In genomic region chr1:27356628-27357280, GRCh38 we compare ENCODE assay signal across 9 cellular contexts. TPM values are rescaled to one million over a fixed set of nuclear protein-coding genes. Genes with fewer than 3 reads are reported as not detected.
A peak's percentile ranks its signal among the peaks of the same experiment; 100 is the strongest.
DNase-seq lines count a peak whose midpoint lies in the region; ATAC-seq, FAIRE-seq and TF ChIP-seq lines count a peak whose summit lies in the region.
"Had no signal": no experiment of that assay in that cellular context is flagged by ENCODE, and none has a peak within 500 bp of the region (broad histone marks: within the 10 kb centered on the region; RNA-seq: fewer than 3 reads in every experiment).

No MANE protein-coding gene starts in this region.

- H3K79me2 ChIP-seq in K562 (ENCODE audit: control insufficient read depth, insufficient read depth, low read length) = no peaks in the 10 kb centered on the region

- TF ChIP-seq CTCF in Peyer's patch (IDR thresholded peaks at IDR 0.05) (peak in 2 of 6 experiments; percentile 22 to 28), K562 (IDR thresholded peaks at IDR 0.05 in 2 of 3, conservative IDR thresholded peaks at IDR 0.05 in 1 of 3; ENCODE audit: insufficient read depth in 2 of 3, low read depth in 1 of 3, low read length in 3 of 3) (peak in 2 of 3 experiments; percentile 25 to 33; a peak in 4 of 6 replicates), pancreas (IDR thresholded peaks at IDR 0.05) (no peak), sigmoid colon (IDR thresholded peaks at IDR 0.05) (no peak)

- peak overlapping the region; percentile 47 for H3K27ac ChIP-seq in CD8-positive, alpha-beta memory T cell (ENCODE audit: low read depth, low read length)
- H3K27ac ChIP-seq in Peyer's patch = peak overlapping the region; percentile 6 to 69 (median 36)
- no peak overlapping the region for H3K27ac ChIP-seq in K562 (ENCODE audit: extremely low read depth, low read depth, low read length)
- no peak overlapping the region for H3K27ac ChIP-seq in pancreas
- no peak overlapping the region for H3K27ac ChIP-seq in sigmoid colon

- no peak overlapping the region for H3K4me2 ChIP-seq in K562 (ENCODE audit: insufficient read depth, low read length)

- FAIRE-seq in K562 (lab: Jason Lieb, UNC) (no peak), pancreas (lab: Jason Lieb, UNC) (no peak)

- H2AFZ ChIP-seq in K562 (ENCODE audit: low read depth, low read length) = peak overlapping the region; percentile 87

- CTCF ChIA-PET in CD8-positive, alpha-beta memory T cell (lab: Charles Lee) = interaction anchor here (0.6 to 8.0 kb wide), 24 partner anchors 8 to 369 kb away, joined by 3 to 115 read pairs (median 4); partner anchors contain the start of genes CD164L2, FAM76A, FCN3 and MAP3K6
- CTCF ChIA-PET in K562 (lab: Yijun Ruan, JAX; ENCODE audit: low intra/inter-chr PET ratio) = interaction anchor here (1.0 to 1.7 kb wide), 4 partner anchors 32 to 250 kb away, joined by 4 to 5 read pairs (median 4); no protein-coding TSS in a partner anchor

- H4K20me1 ChIP-seq in K562 (replicated peaks; ENCODE audit: control insufficient read depth, insufficient read depth, low read length) = 0 out of 2 replicates have a peak, but pooled peaks cover 10% of the 10 kb centered on the region

- no peak for TF ChIP-seq RAD21 in K562 (CRISPR knock-in tag; conservative IDR thresholded peaks at IDR 0.05 in 1 of 2, IDR thresholded peaks at IDR 0.05 in 1 of 2)

- peaks cover 0 to 3% of the 10 kb centered on the region in 2 donors for H3K27me3 Mint-ChIP-seq in CD8-positive, alpha-beta memory T cell

- intact Hi-C loops in K562 (cut with micrococcal nuclease) = loop anchor here (5.0 kb wide), 2 partner anchors 36 to 54 kb away; partner anchors contain the start of gene GPR3
- intact Hi-C loops in pancreas (cut with DNase I) = loop anchor here in 1 of 3 donors (5.0 kb wide), 1 partner anchor 36 kb away; the partner anchor contains the start of gene GPR3
- intact Hi-C loops in sigmoid colon (cut with DNase I) = loop anchor here (2.0 to 5.0 kb wide), 3 partner anchors 32 to 54 kb away; partner anchors contain the start of gene TMEM222
- intact Hi-C loops in posterior vena cava (cut with DNase I) = loop anchor here in 1 of 2 donors (5.0 kb wide), 1 partner anchor 36 kb away; the partner anchor contains the start of gene GPR3

- peaks cover 0 to 13% (median 1%) of the 10 kb centered on the region in 3 donors for H3K36me3 Mint-ChIP-seq in CD8-positive, alpha-beta memory T cell

- no peaks in the 10 kb centered on the region for H3K9me3 ChIP-seq in CD8-positive, alpha-beta memory T cell (ENCODE audit: low read length)
- no peaks in the 10 kb centered on the region for H3K9me3 ChIP-seq in Peyer's patch
- H3K9me3 ChIP-seq in K562 (replicated peaks; ENCODE audit: control insufficient read depth, insufficient read depth, low read depth, low read length) = no peaks in the 10 kb centered on the region
- no peaks in the 10 kb centered on the region for H3K9me3 ChIP-seq in pancreas
- H3K9me3 ChIP-seq in sigmoid colon = no peaks in the 10 kb centered on the region

- in situ Hi-C loops in K562 (cut with MboI) = no loop called here

- peak overlapping the region; percentile 70 to 89 (median 81) for H3K4me3 Mint-ChIP-seq in CD8-positive, alpha-beta memory T cell

- POLR2A ChIA-PET in CD8-positive, alpha-beta memory T cell (lab: Charles Lee) = interaction anchor here (0.9 to 2.6 kb wide), 7 partner anchors 9 to 134 kb away, joined by 3 to 25 read pairs (median 5); partner anchors contain the start of genes MAP3K6, SYTL1 and WASF2
- POLR2A ChIA-PET in K562 (lab: Yijun Ruan, JAX) = interaction anchor here (0.6 to 1.5 kb wide), 7 partner anchors 9 to 1770 kb away, joined by 3 to 9 read pairs (median 3); partner anchors contain the start of gene MAP3K6

- TF ChIP-seq POLR2A in Peyer's patch (IDR thresholded peaks at IDR 0.05) = no peak
- TF ChIP-seq POLR2A in K562 (conservative IDR thresholded peaks at IDR 0.05) = no peak
- no peak for TF ChIP-seq POLR2A in sigmoid colon (IDR thresholded peaks at IDR 0.05)

- no TSS peak for BruUV-seq in K562 (replicated peaks; lab: Mats Ljungman, UMichigan)

- ATAC-seq in K562 (peak; percentile 40), pancreas (peak; percentile 28 to 49 (median 38)), HG03469 (IDR thresholded peaks at IDR 0.05; ENCODE audit: unreplicated experiment) (no peak)

- peak overlapping the region; percentile 74 to 94 (median 81) for H3K27ac Mint-ChIP-seq in CD8-positive, alpha-beta memory T cell

- no peaks in the 10 kb centered on the region for H3K27me3 ChIP-seq in CD8-positive, alpha-beta memory T cell (ENCODE audit: insufficient read depth, low read length, poor library complexity, severe bottlenecking)
- H3K27me3 ChIP-seq in Peyer's patch (no peaks in the 10 kb centered on the region), K562 (ENCODE audit: control insufficient read depth in 2 of 2, insufficient read depth in 2 of 2, low read length in 2 of 2) (no peaks in the 10 kb centered on the region), pancreas (no peaks in the 10 kb centered on the region), sigmoid colon (no peaks in the 10 kb centered on the region)

- peak in 4 of 5 donors; percentile 32 to 79 (median 46) for DNase-seq in CD8-positive, alpha-beta memory T cell
- DNase-seq in Peyer's patch (peak in 2 of 3 donors; percentile 80 to 86), K562 (ENCODE audit: extremely low read depth in 1 of 4, low spot score in 3 of 4) (peak in 2 of 4 experiments; percentile 48 to 55), pancreas (peak in 5 of 6 donors; percentile 39 to 86 (median 62)), iPS-NIHi11 (ENCODE audit: low spot score) (no peak), sigmoid colon (no peak), posterior vena cava (ENCODE audit: low spot score) (no peak)
- DNase-seq: mammary epithelial cell had no signal

- H3K36me3 ChIP-seq in CD8-positive, alpha-beta memory T cell (ENCODE audit: insufficient read depth, low read length) = no peaks in the 10 kb centered on the region
- H3K36me3 ChIP-seq in Peyer's patch = peaks cover 0 to 20% (median 0%) of the 10 kb centered on the region in 3 donors
- H3K36me3 ChIP-seq in K562 (ENCODE audit: control insufficient read depth, insufficient read depth, low read length) = peaks cover 12% of the 10 kb centered on the region; the same call in 2 of the 3 replicates
- no peaks in the 10 kb centered on the region for H3K36me3 ChIP-seq in pancreas
- H3K36me3 ChIP-seq in sigmoid colon = peaks cover 12 to 73% (median 41%) of the 10 kb centered on the region in 4 donors

- H3K4me3 ChIP-seq in CD8-positive, alpha-beta memory T cell (ENCODE audit: low read length) = peak overlapping the region; percentile 91
- H3K4me3 ChIP-seq in Peyer's patch = peak overlapping the region; percentile 29 to 50 (median 47)
- H3K4me3 ChIP-seq in K562 = no peak overlapping the region
- peak overlapping the region in 2 of 4 donors; percentile 38 for H3K4me3 ChIP-seq in pancreas
- peak overlapping the region in 1 of 4 donors; percentile 29 for H3K4me3 ChIP-seq in sigmoid colon

- H3K9ac ChIP-seq in K562 (ENCODE audit: insufficient read depth in 1 of 2, low read depth in 2 of 2, low read length in 2 of 2) = peak overlapping the region in 1 of 2 experiments; percentile 86; a peak in 2 of 4 replicates

- peaks cover 46% of the 10 kb centered on the region for H3K4me1 ChIP-seq in CD8-positive, alpha-beta memory T cell (ENCODE audit: insufficient read depth, low read length)
- peaks cover 3 to 27% (median 17%) of the 10 kb centered on the region in 4 donors for H3K4me1 ChIP-seq in Peyer's patch
- peaks cover 10 to 53% of the 10 kb centered on the region in 2 experiments for H3K4me1 ChIP-seq in K562 (replicated peaks in 1 of 2; ENCODE audit: control insufficient read depth in 2 of 2, insufficient read depth in 2 of 2, low read length in 2 of 2)
- H3K4me1 ChIP-seq in pancreas = peaks cover 0 to 4% (median 0%) of the 10 kb centered on the region in 3 donors
- H3K4me1 ChIP-seq in sigmoid colon = peaks cover 0 to 21% (median 17%) of the 10 kb centered on the region in 4 donors

- no peaks in the 10 kb centered on the region for H3K9me1 ChIP-seq in K562 (ENCODE audit: control insufficient read depth, insufficient read depth, low read length)

- no peaks in the 10 kb centered on the region for H3K9me3 Mint-ChIP-seq in CD8-positive, alpha-beta memory T cell

- peaks cover 41 to 57% (median 53%) of the 10 kb centered on the region in 3 donors for H3K4me1 Mint-ChIP-seq in CD8-positive, alpha-beta memory T cell

- WGBS in K562 (ENCODE audit: insufficient coverage, low coverage, missing lambda C conversion rate) = 76% methylated on average over 31 of the region's 37 CpGs
- WGBS in pancreas, 2 donors = 70 to 71% methylated on average over 37 of the region's 37 CpGs
- WGBS in sigmoid colon, 2 donors = 20 to 64% methylated on average over 37 of the region's 37 CpGs

- no peak for TF ChIP-seq EP300 in K562 (IDR thresholded peaks at IDR 0.05; ENCODE audit: low read length)
- no peak for TF ChIP-seq EP300 in sigmoid colon (IDR thresholded peaks at IDR 0.05)

RNA-seq across cellular contexts. Expression of gene MAP3K6, which starts 10.0 kb away (rescaled TPM):
- total RNA-seq in CD8-positive, alpha-beta memory T cell = 1 to 10 TPM; 6.9 to 7.1 TPM
- polyA plus RNA-seq in CD8-positive, alpha-beta memory T cell = 6.0 TPM
- total RNA-seq in Peyer's patch = 100 to 1,000 TPM in 1 of 4 donors, 10 to 100 TPM in 2, 1 to 10 TPM in 1; 6.3 to 124 (median 34.1) TPM
- 22.7 and 88.4 TPM in 2 replicates for total RNA-seq in K562 (2011; cell fraction: chromatin; rRNA removed; ENCODE audit: low replicate concordance)
- total RNA-seq in K562 (2011; cell fraction: nucleolus; rRNA removed) = 52.5 and 55.4 TPM in 2 replicates
- total RNA-seq in K562 (2011; cell fraction: nucleoplasm; rRNA removed) = 27.7 and 28.5 TPM in 2 replicates
- 10.1 and 14.7 TPM in 2 replicates for total RNA-seq in K562 (2014; rRNA removed)
- total RNA-seq in K562 (2014; rRNA removed; fragmentation: Illumina TruSeq; extraction: Trizol) = 5.0 and 6.2 TPM in 2 replicates
- 7.6 and 9.5 TPM in 2 replicates for total RNA-seq in K562 (2015; rRNA removed; fragmentation: Illumina TruSeq; extraction: Trizol)
- 18.1 and 21.9 TPM in 2 replicates for total RNA-seq in K562 (2021)
- 4.7 and 13.2 TPM in 2 replicates for polyA plus RNA-seq in K562 (2011; rRNA removed)
- 5.5 and 6.6 TPM in 2 replicates for polyA plus RNA-seq in K562 (2011; cell fraction: cytosol; rRNA removed)
- 101 and 102 TPM in 2 replicates for polyA plus RNA-seq in K562 (2011; cell fraction: nucleus; rRNA removed)
- polyA plus RNA-seq in K562 (2012) = 17.8 and 18.2 TPM in 2 replicates
- 7.0 and 9.0 TPM in 2 replicates for polyA plus RNA-seq in K562 (2014; fragmentation: Illumina TruSeq; extraction: Trizol)
- polyA plus RNA-seq in K562 (2014; fragmentation: Nextera tagmentation; extraction: Ambion mirVana) = 1 to 10 TPM in 1 of 2 experiments, under 1 TPM in 1; 0.99 to 1.5 TPM
- polyA plus RNA-seq in K562 (2014; rRNA removed) = 8.2 and 12.9 TPM in 2 replicates
- polyA minus RNA-seq in K562 (2011; rRNA and poly(A)+ RNA removed) = 3.1 and 4.9 TPM in 2 replicates
- 4.8 and 5.1 TPM in 2 replicates for polyA minus RNA-seq in K562 (2011; cell fraction: cytosol; rRNA and poly(A)+ RNA removed)
- 15.2 and 17.2 TPM in 2 replicates for polyA minus RNA-seq in K562 (2011; cell fraction: nucleus; rRNA and poly(A)+ RNA removed)
- total RNA-seq in pancreas = 10 to 100 TPM in 3 of 6 donors, 1 to 10 TPM in 3; 4.7 to 18.7 (median 9.8) TPM
- 10 to 100 TPM; 51.2 to 65.7 TPM for polyA plus RNA-seq in pancreas
- 10 to 100 TPM; 18.2 to 50.4 (median 26.8) TPM for total RNA-seq in sigmoid colon
- 10 to 100 TPM in 1 of 3 donors, 1 to 10 TPM in 2; 3.7 to 23.9 (median 9.0) TPM for polyA plus RNA-seq in sigmoid colon
- 10 to 100 TPM; 72.8 to 94.3 TPM for total RNA-seq in posterior vena cava

RNA-seq across cellular contexts. Expression of gene SYTL1, which starts 14.9 kb away (rescaled TPM):
- total RNA-seq in CD8-positive, alpha-beta memory T cell = 10 to 100 TPM; 21.9 to 24.2 TPM
- polyA plus RNA-seq in CD8-positive, alpha-beta memory T cell = 124 TPM
- total RNA-seq in Peyer's patch (10 to 100 TPM in 1 of 4 donors, 1 to 10 TPM in 3; 9.0 to 37.1 (median 9.5) TPM), K562 (2014; rRNA removed) (3.9 and 4.7 TPM in 2 replicates), K562 (2014; rRNA removed; fragmentation: Illumina TruSeq; extraction: Trizol) (0.55 and 0.57 TPM in 2 replicates), K562 (2015; rRNA removed; fragmentation: Illumina TruSeq; extraction: Trizol) (1.7 and 2.2 TPM in 2 replicates), K562 (2021) (6.0 and 9.3 TPM in 2 replicates), pancreas (100 to 1,000 TPM in 4 of 6 donors, 10 to 100 TPM in 2; 45.8 to 128 (median 104) TPM), sigmoid colon (1 to 10 TPM in 1 of 4 donors, under 1 TPM in 2, not detected in 1; 0.54 to 1.5 (median 0.55) TPM), posterior vena cava (1 to 10 TPM; 1.6 to 1.9 TPM)
- total RNA-seq in K562 (2011; cell fraction: chromatin; rRNA removed; ENCODE audit: low replicate concordance) = 18.4 and 69.1 TPM in 2 replicates
- total RNA-seq in K562 (2011; cell fraction: nucleolus; rRNA removed) = 29.5 and 45.5 TPM in 2 replicates
- total RNA-seq in K562 (2011; cell fraction: nucleoplasm; rRNA removed) = 21.0 and 26.5 TPM in 2 replicates
- polyA plus RNA-seq in K562 (2011; rRNA removed) (3.8 and 12.3 TPM in 2 replicates), K562 (2014; fragmentation: Illumina TruSeq; extraction: Trizol) (0.91 and 1.9 TPM in 2 replicates), K562 (2014; fragmentation: Nextera tagmentation; extraction: Ambion mirVana) (under 1 TPM; 0.04 to 0.27 TPM), K562 (2014; rRNA removed) (5.9 and 8.6 TPM in 2 replicates), pancreas (100 to 1,000 TPM; 207 to 254 TPM), sigmoid colon (10 to 100 TPM in 1 of 3 donors, 1 to 10 TPM in 2; 3.2 to 25.9 (median 9.0) TPM)
- 8.4 and 14.7 TPM in 2 replicates for polyA plus RNA-seq in K562 (2011; cell fraction: cytosol; rRNA removed)
- polyA plus RNA-seq in K562 (2011; cell fraction: nucleus; rRNA removed) = 114 and 120 TPM in 2 replicates
- 7.0 and 32.0 TPM in 2 replicates for polyA plus RNA-seq in K562 (2012)
- polyA minus RNA-seq in K562 (2011; rRNA and poly(A)+ RNA removed) = 3.0 and 6.4 TPM in 2 replicates
- polyA minus RNA-seq in K562 (2011; cell fraction: cytosol; rRNA and poly(A)+ RNA removed) = 4.6 and 14.3 TPM in 2 replicates
- polyA minus RNA-seq in K562 (2011; cell fraction: nucleus; rRNA and poly(A)+ RNA removed) = 14.7 and 18.1 TPM in 2 replicates

RNA-seq across cellular contexts. Expression of gene FCN3, which starts 17.9 kb away (rescaled TPM):
- total RNA-seq in CD8-positive, alpha-beta memory T cell = not detected
- not detected for polyA plus RNA-seq in CD8-positive, alpha-beta memory T cell
- not detected for total RNA-seq in Peyer's patch
- not detected in 2 replicates for total RNA-seq in K562 (2011; cell fraction: chromatin; rRNA removed; ENCODE audit: low replicate concordance)
- not detected in 2 replicates for total RNA-seq in K562 (2011; cell fraction: nucleolus; rRNA removed)
- total RNA-seq in K562 (2011; cell fraction: nucleoplasm; rRNA removed) = not detected in 2 replicates
- not detected in 2 replicates for total RNA-seq in K562 (2014; rRNA removed)
- total RNA-seq in K562 (2014; rRNA removed; fragmentation: Illumina TruSeq; extraction: Trizol) = not detected in 2 replicates
- total RNA-seq in K562 (2015; rRNA removed; fragmentation: Illumina TruSeq; extraction: Trizol) = not detected in 2 replicates
- total RNA-seq in K562 (2021) = 0.31 and 0.49 TPM in 2 replicates
- 0.15 TPM in 1 of 2 replicates, not detected in the other for polyA plus RNA-seq in K562 (2011; rRNA removed)
- 0.06 TPM in 1 of 2 replicates, not detected in the other for polyA plus RNA-seq in K562 (2011; cell fraction: cytosol; rRNA removed)
- polyA plus RNA-seq in K562 (2011; cell fraction: nucleus; rRNA removed) = 0.35 TPM in 1 of 2 replicates, not detected in the other
- 0.21 TPM in 1 of 2 replicates, not detected in the other for polyA plus RNA-seq in K562 (2012)
- not detected in 2 replicates for polyA plus RNA-seq in K562 (2014; fragmentation: Illumina TruSeq; extraction: Trizol)
- not detected for polyA plus RNA-seq in K562 (2014; fragmentation: Nextera tagmentation; extraction: Ambion mirVana)
- polyA plus RNA-seq in K562 (2014; rRNA removed) = not detected in 2 replicates
- not detected in 2 replicates for polyA minus RNA-seq in K562 (2011; rRNA and poly(A)+ RNA removed)
- polyA minus RNA-seq in K562 (2011; cell fraction: cytosol; rRNA and poly(A)+ RNA removed) = not detected in 2 replicates
- polyA minus RNA-seq in K562 (2011; cell fraction: nucleus; rRNA and poly(A)+ RNA removed) = not detected in 2 replicates
- 1 to 10 TPM in 5 of 6 donors, under 1 TPM in 1; 0.39 to 8.5 (median 2.2) TPM for total RNA-seq in pancreas
- 10 to 100 TPM; 16.9 to 19.7 TPM for polyA plus RNA-seq in pancreas
- 1 to 10 TPM in 3 of 4 donors, under 1 TPM in 1; 0.49 to 4.5 (median 1.8) TPM for total RNA-seq in sigmoid colon
- 1 to 10 TPM; 1.2 to 4.6 (median 4.1) TPM for polyA plus RNA-seq in sigmoid colon
- total RNA-seq in posterior vena cava = 10 to 100 TPM; 10.4 to 11.6 TPM
- total RNA-seq: mammary epithelial cell had no signal
- polyA plus RNA-seq: mammary epithelial cell had no signal

RNA-seq across cellular contexts. Expression of gene CD164L2, which starts 26.4 kb away (rescaled TPM):
- total RNA-seq in CD8-positive, alpha-beta memory T cell = not detected
- polyA plus RNA-seq in CD8-positive, alpha-beta memory T cell = not detected
- total RNA-seq in Peyer's patch (not detected), K562 (2014; rRNA removed) (0.29 and 0.45 TPM in 2 replicates), K562 (2014; rRNA removed; fragmentation: Illumina TruSeq; extraction: Trizol) (0.18 TPM in 1 of 2 replicates, not detected in the other), K562 (2015; rRNA removed; fragmentation: Illumina TruSeq; extraction: Trizol) (0.14 and 0.19 TPM in 2 replicates), K562 (2021) (0.49 and 0.72 TPM in 2 replicates), pancreas (under 1 TPM in 4 of 6 donors, not detected in 2; 0.19 to 0.66 (median 0.44) TPM), sigmoid colon (not detected), posterior vena cava (not detected)
- 2.6 and 7.4 TPM in 2 replicates for total RNA-seq in K562 (2011; cell fraction: chromatin; rRNA removed; ENCODE audit: low replicate concordance)
- total RNA-seq in K562 (2011; cell fraction: nucleolus; rRNA removed) = 5.0 and 5.4 TPM in 2 replicates
- 5.1 and 5.8 TPM in 2 replicates for total RNA-seq in K562 (2011; cell fraction: nucleoplasm; rRNA removed)
- polyA plus RNA-seq in K562 (2011; rRNA removed) (0.92 and 2.8 TPM in 2 replicates), K562 (2014; fragmentation: Illumina TruSeq; extraction: Trizol) (0.31 and 0.65 TPM in 2 replicates), K562 (2014; fragmentation: Nextera tagmentation; extraction: Ambion mirVana) (under 1 TPM in 1 of 2 experiments, not detected in 1; 0.08 TPM), K562 (2014; rRNA removed) (0.63 and 0.91 TPM in 2 replicates), pancreas (under 1 TPM; 0.54 to 0.76 TPM), sigmoid colon (1 to 10 TPM in 2 of 3 donors, not detected in 1; 1.2 to 1.9 TPM)
- polyA plus RNA-seq in K562 (2011; cell fraction: cytosol; rRNA removed) = 0.92 and 1.2 TPM in 2 replicates
- 15.3 and 19.6 TPM in 2 replicates for polyA plus RNA-seq in K562 (2011; cell fraction: nucleus; rRNA removed)
- polyA plus RNA-seq in K562 (2012) = 1.2 and 1.7 TPM in 2 replicates
- 0.28 and 0.57 TPM in 2 replicates for polyA minus RNA-seq in K562 (2011; rRNA and poly(A)+ RNA removed)
- not detected in 2 replicates for polyA minus RNA-seq in K562 (2011; cell fraction: cytosol; rRNA and poly(A)+ RNA removed)
- 1.1 and 2.4 TPM in 2 replicates for polyA minus RNA-seq in K562 (2011; cell fraction: nucleus; rRNA and poly(A)+ RNA removed)

RNA-seq across cellular contexts. Expression of gene TMEM222, which starts 34.8 kb away (rescaled TPM):
- 10 to 100 TPM; 52.0 to 54.9 TPM for total RNA-seq in CD8-positive, alpha-beta memory T cell
- polyA plus RNA-seq in CD8-positive, alpha-beta memory T cell = 65.2 TPM
- total RNA-seq in Peyer's patch = 10 to 100 TPM in 3 of 4 donors, 1 to 10 TPM in 1; 9.9 to 30.8 (median 25.4) TPM
- 41.9 and 115 TPM in 2 replicates for total RNA-seq in K562 (2011; cell fraction: chromatin; rRNA removed; ENCODE audit: low replicate concordance)
- total RNA-seq in K562 (2011; cell fraction: nucleolus; rRNA removed) = 97.1 and 98.7 TPM in 2 replicates
- 77.9 and 90.1 TPM in 2 replicates for total RNA-seq in K562 (2011; cell fraction: nucleoplasm; rRNA removed)
- total RNA-seq in K562 (2014; rRNA removed) = 36.0 and 43.6 TPM in 2 replicates
- total RNA-seq in K562 (2014; rRNA removed; fragmentation: Illumina TruSeq; extraction: Trizol) = 10.6 and 15.9 TPM in 2 replicates
- total RNA-seq in K562 (2015; rRNA removed; fragmentation: Illumina TruSeq; extraction: Trizol) = 32.4 and 32.8 TPM in 2 replicates
- total RNA-seq in K562 (2021) = 42.5 and 46.9 TPM in 2 replicates
- 32.2 and 51.8 TPM in 2 replicates for polyA plus RNA-seq in K562 (2011; rRNA removed)
- polyA plus RNA-seq in K562 (2011; cell fraction: cytosol; rRNA removed) = 53.0 and 80.5 TPM in 2 replicates
- 111 and 157 TPM in 2 replicates for polyA plus RNA-seq in K562 (2011; cell fraction: nucleus; rRNA removed)
- polyA plus RNA-seq in K562 (2012) = 43.9 and 66.2 TPM in 2 replicates
- 48.0 and 57.0 TPM in 2 replicates for polyA plus RNA-seq in K562 (2014; fragmentation: Illumina TruSeq; extraction: Trizol)
- 10 to 100 TPM in 1 of 2 experiments, 1 to 10 TPM in 1; 6.9 to 14.4 TPM for polyA plus RNA-seq in K562 (2014; fragmentation: Nextera tagmentation; extraction: Ambion mirVana)
- polyA plus RNA-seq in K562 (2014; rRNA removed) = 42.4 and 43.5 TPM in 2 replicates
- polyA minus RNA-seq in K562 (2011; rRNA and poly(A)+ RNA removed) = 21.8 and 30.9 TPM in 2 replicates
- 26.1 and 32.0 TPM in 2 replicates for polyA minus RNA-seq in K562 (2011; cell fraction: cytosol; rRNA and poly(A)+ RNA removed)
- 24.6 and 35.5 TPM in 2 replicates for polyA minus RNA-seq in K562 (2011; cell fraction: nucleus; rRNA and poly(A)+ RNA removed)
- 10 to 100 TPM; 11.9 to 22.1 (median 14.4) TPM for total RNA-seq in pancreas
- polyA plus RNA-seq in pancreas = 10 to 100 TPM; 27.7 to 37.0 TPM
- 10 to 100 TPM; 18.9 to 20.9 (median 19.6) TPM for total RNA-seq in sigmoid colon
- polyA plus RNA-seq in sigmoid colon = 10 to 100 TPM; 15.7 to 46.9 (median 21.0) TPM
- 10 to 100 TPM; 25.0 to 26.7 TPM for total RNA-seq in posterior vena cava

Comparison
In these comparisons a context has a peak if more than half of its experiments do, and no peak if none do; other contexts are left out.
1. DNase-seq: peak in CD8-positive, alpha-beta memory T cell (4 of 5), Peyer's patch (2 of 3) and pancreas (5 of 6); none in iPS-NIHi11 (single experiment), sigmoid colon (single experiment) and posterior vena cava (single experiment).
2. H3K27ac ChIP-seq: peak in CD8-positive, alpha-beta memory T cell (single experiment) and Peyer's patch (4 of 4); none in K562 (single experiment), pancreas (0 of 4) and sigmoid colon (0 of 4).
3. CTCF ChIP-seq: peak in K562 (2 of 3); none in pancreas (0 of 4) and sigmoid colon (0 of 4).